Comparison of ENCODE assay signal across 32 cellular contexts in the genomic region with DNA sequence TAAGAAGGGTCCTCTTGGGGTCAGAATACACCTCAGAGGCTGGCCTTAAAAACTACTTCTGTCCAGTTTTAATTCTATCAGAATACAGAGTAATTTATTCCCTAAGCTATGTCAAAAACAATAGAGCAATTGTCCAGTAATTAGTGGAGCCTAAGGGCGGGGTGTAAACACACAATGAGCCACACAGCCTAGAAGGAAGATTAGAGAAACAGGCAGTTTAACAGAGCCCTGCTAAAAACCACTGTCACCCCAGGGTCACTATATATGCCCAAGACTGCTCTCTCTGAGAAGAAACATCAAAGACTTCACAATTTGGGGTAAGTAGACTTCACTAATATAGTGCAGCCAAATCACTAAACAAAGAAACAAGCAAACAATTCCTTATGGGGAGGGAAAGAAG. TPM values are rescaled to one million over a fixed set of nuclear protein-coding genes. Genes with fewer than 3 reads are reported as not detected.
DNase-seq lines count a peak whose midpoint lies in the region; ATAC-seq and TF ChIP-seq lines count a peak whose summit lies in the region.
"Had no signal": no experiment of that assay in that cellular context is flagged by ENCODE, and none has a peak within 500 bp of the region (broad histone marks: within the 10 kb centered on the region; RNA-seq: fewer than 3 reads in every experiment).

No MANE protein-coding gene starts in this region.

- intact Hi-C loops in right cardiac atrium (cut with DNase I) (no loop called here), OCI-LY7 (cut with micrococcal nuclease; ENCODE audit: unreplicated experiment) (no loop called here)

- peak; percentile 14 for DNase-seq in NCI-H526 treated with DMSO at 0.1 percent for 48 hours (lab: John Stamatoyannopoulos, UW)
- peak; percentile 14 for DNase-seq in epidermal melanocyte (ENCODE audit: insufficient read length, low spot score)
- peak; percentile 55 for DNase-seq in midbrain (lab: John Stamatoyannopoulos, UW)
- DNase-seq in right cardiac atrium: no peak
- DNase-seq in activated naive CD4-positive, alpha-beta T cell treated with anti-CD3 and anti-CD28 coated beads, Interleukin-2, amount 10 ng/mL, durations not matched to agents 7 days and 5 days: no peak
- no peak for DNase-seq in OCI-LY7 (ENCODE audit: low spot score)
- DNase-seq: activated CD4-positive, alpha-beta T cell treated with anti-CD3 and anti-CD28 coated beads, Interleukin-2, amount 50 U/mL, for 4 hours; activated CD8-positive, alpha-beta memory T cell treated with anti-CD3 and anti-CD28 coated beads, Interleukin-2, amount 10 ng/mL, durations not matched to agents 7 days and 5 days; activated gamma-delta T cell treated with Interleukin-2 at 50 U/mL for 16 hours; activated T-cell treated with anti-CD3 and anti-CD28 coated beads, Interleukin-2, amount 50 U/mL, for 48 hours; cortex of kidney; DMS53; HCEC 1CT; heart left ventricle; lower lobe of right lung; MV-4-11; NCI-H2107; NCI-H446 treated with DMSO at 0.1 percent for 48 hours; nephron progenitor cell; ovary; stimulated activated CD4-positive, alpha-beta T cell treated with anti-CD3 and anti-CD28 coated beads, Interleukin-2, amount 100 ng/mL, for 24 hours; stimulated activated CD8-positive, alpha-beta memory T cell treated with anti-CD3 and anti-CD28 coated beads, Interleukin-4, amount 100 ng/mL, for 48 hours; T-helper 17 cell had no signal

- BruUV-seq in OCI-LY7 (replicated peaks; lab: Mats Ljungman, UMichigan): no TSS peak

- H3K4me1 ChIP-seq in right cardiac atrium (ENCODE audit: control insufficient read depth, insufficient read depth, low read length) (no peaks in the 10 kb centered on the region), OCI-LY7 (ENCODE audit: insufficient read depth, low read length, poor library complexity, severe bottlenecking) (no peaks in the 10 kb centered on the region)
- H3K4me1 ChIP-seq: heart left ventricle, lower lobe of right lung, right atrium auricular region, tibial nerve had no signal

- no peaks in the 10 kb centered on the region for H3K9me3 Mint-ChIP-seq in activated naive CD4-positive, alpha-beta T cell treated with anti-CD3 and anti-CD28 coated beads, Interleukin-2, amount 10 ng/mL, durations not matched to agents 7 days and 5 days
- H3K9me3 Mint-ChIP-seq: stimulated activated naive CD8-positive, alpha-beta T cell treated with anti-CD3 and anti-CD28 coated beads, Interleukin-15, Interleukin-2, amounts not matched to agents 100 ng/mL and 50 ng/mL, for 24 hours had no signal

- H3K4me1 Mint-ChIP-seq in activated naive CD4-positive, alpha-beta T cell treated with anti-CD3 and anti-CD28 coated beads, Interleukin-2, amount 10 ng/mL, durations not matched to agents 7 days and 5 days: no peaks in the 10 kb centered on the region
- H3K4me1 Mint-ChIP-seq: activated CD8-positive, alpha-beta memory T cell treated with anti-CD3 and anti-CD28 coated beads, Interleukin-2, amount 10 ng/mL, durations not matched to agents 7 days and 5 days; T-helper 17 cell had no signal

- H3K9me2 ChIP-seq in OCI-LY7 (ENCODE audit: insufficient read depth, low read length): no peaks in the 10 kb centered on the region

- no peaks in the 10 kb centered on the region for H3K27me3 Mint-ChIP-seq in activated naive CD4-positive, alpha-beta T cell treated with anti-CD3 and anti-CD28 coated beads, Interleukin-2, amount 10 ng/mL, durations not matched to agents 7 days and 5 days
- H3K27me3 Mint-ChIP-seq: activated CD8-positive, alpha-beta memory T cell treated with anti-CD3 and anti-CD28 coated beads, Interleukin-2, amount 10 ng/mL, durations not matched to agents 7 days and 5 days; stimulated activated naive CD8-positive, alpha-beta T cell treated with anti-CD3 and anti-CD28 coated beads, Interleukin-15, Interleukin-2, amounts not matched to agents 100 ng/mL and 50 ng/mL, for 24 hours; T-helper 17 cell had no signal

- no peak overlapping the region for H3K4me3 ChIP-seq in right cardiac atrium (ENCODE audit: low read length)
- no peak overlapping the region for H3K4me3 ChIP-seq in OCI-LY7 (ENCODE audit: low read depth, low read length, poor library complexity, severe bottlenecking)
- H3K4me3 ChIP-seq: BLaER1, heart left ventricle, lower lobe of right lung, ovary, right atrium auricular region, tibial nerve had no signal

- TF ChIP-seq CTCF in OCI-LY7 (conservative IDR thresholded peaks at IDR 0.05; ENCODE audit: low read length): no peak

- POLR2A ChIA-PET in OCI-LY7 (lab: Charles Lee): no interaction called here

- H2AFZ ChIP-seq in OCI-LY7 (ENCODE audit: low read length): no peak overlapping the region

- no peaks in the 10 kb centered on the region for H3K79me2 ChIP-seq in OCI-LY7 (ENCODE audit: insufficient read depth, low read depth, low read length)

- ATAC-seq in right cardiac atrium (no peak), HG03139 (IDR thresholded peaks at IDR 0.05; ENCODE audit: unreplicated experiment) (no peak)
- ATAC-seq: activated CD4-positive, CD25-positive, alpha-beta regulatory T cell treated with anti-CD3 and anti-CD28 coated beads, Interleukin-2, amount 50 U/mL, for 24 hours; activated CD8-positive, alpha-beta memory T cell treated with anti-CD3 and anti-CD28 coated beads, Interleukin-2, amount 10 ng/mL, durations not matched to agents 7 days and 5 days; heart left ventricle; lower lobe of right lung; T-helper 17 cell had no signal

- H3K27ac ChIP-seq in right cardiac atrium (ENCODE audit: low read length) (no peak overlapping the region), OCI-LY7 (ENCODE audit: low read depth, low read length, poor library complexity, severe bottlenecking) (no peak overlapping the region)
- H3K27ac ChIP-seq: BLaER1, heart left ventricle, lower lobe of right lung, ovary, right atrium auricular region, RWPE1, tibial nerve had no signal

- no peaks in the 10 kb centered on the region for H3K27me3 ChIP-seq in right cardiac atrium (ENCODE audit: control insufficient read depth, insufficient read depth)
- H3K27me3 ChIP-seq: BLaER1, ovary, right atrium auricular region, tibial nerve had no signal

- no peaks in the 10 kb centered on the region for H3K36me3 ChIP-seq in OCI-LY7 (ENCODE audit: insufficient read depth, low read length)
- H3K36me3 ChIP-seq: BLaER1, heart left ventricle, lower lobe of right lung, ovary, right atrium auricular region, tibial nerve had no signal

- H3K27ac Mint-ChIP-seq in activated naive CD4-positive, alpha-beta T cell treated with anti-CD3 and anti-CD28 coated beads, Interleukin-2, amount 10 ng/mL, durations not matched to agents 7 days and 5 days: no peak overlapping the region
- H3K27ac Mint-ChIP-seq: activated CD8-positive, alpha-beta memory T cell treated with anti-CD3 and anti-CD28 coated beads, Interleukin-2, amount 10 ng/mL, durations not matched to agents 7 days and 5 days; stimulated activated naive CD8-positive, alpha-beta T cell treated with anti-CD3 and anti-CD28 coated beads, Interleukin-15, Interleukin-2, amounts not matched to agents 100 ng/mL and 50 ng/mL, for 24 hours; T-helper 17 cell had no signal

- 68% methylated on average over 1 of the region's 1 CpG for WGBS in right cardiac atrium

- CTCF ChIA-PET in activated naive CD4-positive, alpha-beta T cell treated with anti-CD3 and anti-CD28 coated beads, Interleukin-2, amount 10 ng/mL, durations not matched to agents 7 days and 5 days (lab: Charles Lee): no interaction called here
- CTCF ChIA-PET in OCI-LY7 (lab: Charles Lee; ENCODE audit: unreplicated experiment): no interaction called here

- H3K4me2 ChIP-seq in OCI-LY7 (ENCODE audit: low read length): no peak overlapping the region
- H3K4me2 ChIP-seq: BLaER1 had no signal

- no peaks in the 10 kb centered on the region for H3K36me3 Mint-ChIP-seq in activated naive CD4-positive, alpha-beta T cell treated with anti-CD3 and anti-CD28 coated beads, Interleukin-2, amount 10 ng/mL, durations not matched to agents 7 days and 5 days
- H3K36me3 Mint-ChIP-seq: activated CD8-positive, alpha-beta memory T cell treated with anti-CD3 and anti-CD28 coated beads, Interleukin-2, amount 10 ng/mL, durations not matched to agents 7 days and 5 days had no signal

- H4K20me1 ChIP-seq in OCI-LY7 (ENCODE audit: insufficient read depth, low read length): no peaks in the 10 kb centered on the region
- H4K20me1 ChIP-seq: BLaER1 had no signal

- H3K9me3 ChIP-seq in right cardiac atrium (ENCODE audit: control insufficient read depth, low read length) (no peaks in the 10 kb centered on the region), OCI-LY7 (ENCODE audit: low read length) (no peaks in the 10 kb centered on the region)
- H3K9me3 ChIP-seq: BLaER1, heart left ventricle, lower lobe of right lung, ovary, right atrium auricular region, tibial nerve had no signal

- no peak overlapping the region for H3K4me3 Mint-ChIP-seq in activated naive CD4-positive, alpha-beta T cell treated with anti-CD3 and anti-CD28 coated beads, Interleukin-2, amount 10 ng/mL, durations not matched to agents 7 days and 5 days
- H3K4me3 Mint-ChIP-seq: activated CD8-positive, alpha-beta memory T cell treated with anti-CD3 and anti-CD28 coated beads, Interleukin-2, amount 10 ng/mL, durations not matched to agents 7 days and 5 days; nephron progenitor cell; stimulated activated naive CD8-positive, alpha-beta T cell treated with anti-CD3 and anti-CD28 coated beads, Interleukin-15, Interleukin-2, amounts not matched to agents 100 ng/mL and 50 ng/mL, for 24 hours; T-helper 17 cell had no signal

RNA-seq across cellular contexts. Expression of a gene that starts 27.2 kb away (rescaled TPM):
- total RNA-seq in right cardiac atrium (1 to 10 TPM; 1.2 to 4.4 (median 1.6) TPM), OCI-LY7 (2022) (not detected in 2 replicates)
- 0.57 TPM for polyA plus RNA-seq in right cardiac atrium
- total RNA-seq in OCI-LY7 (2014; rRNA removed; shearing (Covaris generic)): not detected in 2 replicates
- total RNA-seq: activated CD8-positive, alpha-beta memory T cell treated with anti-CD3 and anti-CD28 coated beads, Interleukin-2, amount 10 ng/mL, durations not matched to agents 7 days and 5 days; G401; LHCN-M2; T-helper 17 cell had no signal

Comparison
In these comparisons a context has a peak if more than half of its experiments do, and no peak if none do; other contexts are left out.
1. DNase-seq: peak in NCI-H526 treated with DMSO at 0.1 percent for 48 hours (single experiment), epidermal melanocyte (single experiment) and midbrain (single experiment); none in right cardiac atrium (0 of 3), activated naive CD4-positive, alpha-beta T cell treated with anti-CD3 and anti-CD28 coated beads, Interleukin-2, amount 10 ng/mL, durations not matched to agents 7 days and 5 days (single experiment) and OCI-LY7 (single experiment).